Comparison of ENCODE assay signal across 8 cellular contexts in the genomic region with DNA sequence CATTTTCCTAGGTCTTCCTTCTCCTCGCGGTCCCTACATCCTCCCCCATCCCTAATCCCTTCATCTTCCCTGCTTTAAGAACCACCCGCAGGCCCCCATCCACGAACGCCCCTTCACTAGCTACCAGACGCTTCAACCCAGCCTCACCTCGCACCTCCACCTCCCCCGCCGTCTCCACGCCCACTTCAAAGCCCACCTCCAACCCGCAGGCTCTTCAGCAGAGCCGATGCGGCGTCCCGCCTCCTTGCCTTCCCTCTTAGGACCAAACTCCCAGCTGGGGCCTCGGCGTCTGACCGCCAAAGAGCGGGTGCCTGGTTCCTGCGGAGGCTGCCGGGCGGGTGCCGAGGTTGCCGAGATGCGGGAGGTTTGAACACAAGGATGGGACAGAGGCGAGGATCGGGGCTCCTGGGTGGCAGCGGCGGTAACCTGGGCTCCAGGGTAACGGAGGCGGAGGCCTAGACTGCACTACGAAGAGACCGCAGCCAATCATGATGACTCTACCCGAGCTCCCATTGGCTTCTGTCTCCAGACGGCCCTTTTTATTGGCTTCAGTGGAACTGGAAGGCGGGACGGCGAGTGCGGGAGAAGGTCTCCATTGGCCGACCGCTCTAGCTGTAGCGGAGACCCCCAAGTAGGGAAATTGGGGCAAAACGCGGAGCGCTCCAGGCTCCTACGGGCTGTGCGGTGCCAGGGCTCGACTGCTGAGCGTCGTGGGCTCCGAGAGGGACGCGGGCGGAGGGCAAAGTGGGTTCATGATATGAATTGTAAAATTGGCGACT. TPM values are rescaled to one million over a fixed set of nuclear protein-coding genes. Genes with fewer than 3 reads are reported as not detected.
DNase-seq lines count a peak whose midpoint lies in the region.

A gene (minus strand): TSS at position 462 of the 779 bp plus-strand sequence. CDS start 18,536 bp downstream, outside the sequence.

- H3K4me2 ChIP-seq in neuronal stem cell (ENCODE audit: insufficient read depth, low read length, poor library complexity, severe bottlenecking): peak within 1 kb of the TSS; percentile 59

- H2BK12ac ChIP-seq in neuronal stem cell (ENCODE audit: low read length): peak within 1 kb of the TSS; percentile 95

- H3K27me3 ChIP-seq in neuronal stem cell (ENCODE audit: control insufficient read depth in 3 of 3, insufficient read depth in 3 of 3, low read depth in 1 of 3, low read length in 3 of 3): no peaks in the 10 kb centered on the region

- no peaks in the 10 kb centered on the region for H3K36me3 ChIP-seq in neuronal stem cell (replicated peaks in 1 of 2; ENCODE audit: control insufficient read depth in 2 of 2, insufficient read depth in 2 of 2, low read length in 2 of 2)

- H3K23ac ChIP-seq in neuronal stem cell (ENCODE audit: low read depth, low read length, poor library complexity): peak within 1 kb of the TSS; percentile 12

- H2BK5ac ChIP-seq in neuronal stem cell (ENCODE audit: low read length): peak within 1 kb of the TSS; percentile 94

- no peak within 1 kb of the TSS for H4K8ac ChIP-seq in neuronal stem cell (ENCODE audit: low read depth, low read length)

- no peak within 1 kb of the TSS for H2AK5ac ChIP-seq in neuronal stem cell (ENCODE audit: low read depth, low read length)

- peak within 1 kb of the TSS; percentile 96 for H3K27ac ChIP-seq in neuronal stem cell (replicated peaks; ENCODE audit: low read length)

- H3K79me1 ChIP-seq in neuronal stem cell (ENCODE audit: low read depth, low read length): no peaks in the 10 kb centered on the region

- H3K4me3 ChIP-seq in neuronal stem cell (ENCODE audit: low read length in 2 of 2): peak within 1 kb of the TSS; percentile 80 to 96

- peak within 1 kb of the TSS; percentile 98 for H2AFZ ChIP-seq in neuronal stem cell (ENCODE audit: low read length)

- H3K4ac ChIP-seq in neuronal stem cell (ENCODE audit: low read length): no peak within 1 kb of the TSS

- peak within 1 kb of the TSS; percentile 67 for H3K14ac ChIP-seq in neuronal stem cell (ENCODE audit: low read length)

- H3K4me1 ChIP-seq in neuronal stem cell (ENCODE audit: control insufficient read depth in 2 of 2, insufficient read depth in 1 of 2, low read depth in 1 of 2, low read length in 2 of 2): no peaks in the 10 kb centered on the region

- in situ Hi-C loops in G401 (cut with HindIII; ENCODE audit: low sequenced_read_pairs): no loop called here

- no peak within 1 kb of the TSS for H3K27ac Mint-ChIP-seq in activated naive CD4-positive, alpha-beta T cell treated with anti-CD3 and anti-CD28 coated beads for 36 hours

- no peak within 1 kb of the TSS for H2BK120ac ChIP-seq in neuronal stem cell (ENCODE audit: low read depth, low read length)

- H3K27me3 Mint-ChIP-seq in activated naive CD4-positive, alpha-beta T cell treated with anti-CD3 and anti-CD28 coated beads for 36 hours (ENCODE audit: low read depth): peaks cover 8% of the 10 kb centered on the region

- H3K4me3 Mint-ChIP-seq in activated naive CD4-positive, alpha-beta T cell treated with anti-CD3 and anti-CD28 coated beads for 36 hours: no peak within 1 kb of the TSS

- H3K36me3 Mint-ChIP-seq in activated naive CD4-positive, alpha-beta T cell treated with anti-CD3 and anti-CD28 coated beads for 36 hours (ENCODE audit: low read depth): no peaks in the 10 kb centered on the region

- no peak within 1 kb of the TSS for H4K91ac ChIP-seq in neuronal stem cell (ENCODE audit: low read depth, low read length, poor library complexity)

- no peaks in the 10 kb centered on the region for H3K4me1 Mint-ChIP-seq in activated naive CD4-positive, alpha-beta T cell treated with anti-CD3 and anti-CD28 coated beads for 36 hours (ENCODE audit: low read depth)

- H3K9me3 Mint-ChIP-seq in activated naive CD4-positive, alpha-beta T cell treated with anti-CD3 and anti-CD28 coated beads for 36 hours: no peaks in the 10 kb centered on the region

- CTCF ChIA-PET in activated naive CD4-positive, alpha-beta T cell treated with anti-CD3 and anti-CD28 coated beads for 36 hours (lab: Charles Lee): interaction anchor here (0.5 to 0.9 kb wide), 3 partner anchors 135 to 170 kb away, joined by 3 to 4 read pairs (median 4); no protein-coding TSS in a partner anchor

- peak within 1 kb of the TSS; percentile 84 for H2BK15ac ChIP-seq in neuronal stem cell (ENCODE audit: low read length)

- WGBS in neuronal stem cell (ENCODE audit: extremely low coverage in 2 of 2, insufficient read length in 2 of 2, insufficient replicate concordance in 1 of 2), 2 donors: no CpG with 5 or more reads among the region's 55 CpGs

- DNase-seq in G401 (ENCODE audit: low spot score): peak; percentile 99
- peak; percentile 94 for DNase-seq in H4 (ENCODE audit: low spot score)
- peak; percentile 95 for DNase-seq in LoVo (ENCODE audit: low spot score)
- peak; percentile 96 for DNase-seq in SHP77 treated with DMSO at 0.1 percent for 48 hours (lab: John Stamatoyannopoulos, UW)
- DNase-seq in activated naive CD4-positive, alpha-beta T cell treated with anti-CD3 and anti-CD28 coated beads for 36 hours: peak; percentile 90
- DNase-seq in germinal center (ENCODE audit: low spot score): peak; percentile 93
- peak; percentile 95 for DNase-seq in neuronal stem cell (ENCODE audit: low spot score)
- DNase-seq in stromal cell of bone marrow (ENCODE audit: low read depth): peak; percentile 98

- H3K9me3 ChIP-seq in neuronal stem cell (replicated peaks in 1 of 2; ENCODE audit: control insufficient read depth in 2 of 2, insufficient read depth in 1 of 2, low read depth in 1 of 2, low read length in 2 of 2): no peaks in the 10 kb centered on the region

- H3K18ac ChIP-seq in neuronal stem cell (ENCODE audit: low read length): peak within 1 kb of the TSS; percentile 98

- H3K9ac ChIP-seq in neuronal stem cell (ENCODE audit: low read depth, low read length, poor library complexity): peak within 1 kb of the TSS; percentile 86

- intact Hi-C loops in activated naive CD4-positive, alpha-beta T cell treated with anti-CD3 and anti-CD28 coated beads for 36 hours (cut with micrococcal nuclease): loop anchor here (1.0 to 2.0 kb wide), 6 partner anchors 135 to 668 kb away; a partner anchor contains a TSS

RNA-seq across cellular contexts. Expression of the gene that starts here (rescaled TPM):
- total RNA-seq in G401 (2014; rRNA removed; shearing (Covaris generic)): 18.8 and 24.2 TPM in 2 replicates
- total RNA-seq in H4 (2014; rRNA removed; shearing (Covaris generic)): 1.3 and 2.4 TPM in 2 replicates
- total RNA-seq in activated naive CD4-positive, alpha-beta T cell treated with anti-CD3 and anti-CD28 coated beads for 36 hours: under 1 TPM; 0.22 to 0.29 TPM
- polyA plus RNA-seq in neuronal stem cell (2013, experiment 1 of 2): 6.9 TPM
- polyA plus RNA-seq in neuronal stem cell (2013, experiment 2 of 2): 7.0 TPM

Comparison
In these comparisons a context has a peak if more than half of its experiments do, and no peak if none do; other contexts are left out.
1. Peak in every context shown above with its lines: DNase-seq, H3K4me3 ChIP-seq and H3K27ac ChIP-seq.
2. Peak in DNase-seq in activated naive CD4-positive, alpha-beta T cell treated with anti-CD3 and anti-CD28 coated beads for 36 hours; RNA of the gene not detected or under 1 TPM.